ENCODE assay signal across 1 cellular context in genomic region chr7:138004936-138005335, GRCh38.
TF ChIP-seq lines count a peak whose summit lies in the region.

No MANE protein-coding gene starts in this region.

TF ChIP-seq in K562, 482 proteins besides CTCF, POLR2A, EP300 and RAD21:
- TF ChIP-seq, protein P1, sequence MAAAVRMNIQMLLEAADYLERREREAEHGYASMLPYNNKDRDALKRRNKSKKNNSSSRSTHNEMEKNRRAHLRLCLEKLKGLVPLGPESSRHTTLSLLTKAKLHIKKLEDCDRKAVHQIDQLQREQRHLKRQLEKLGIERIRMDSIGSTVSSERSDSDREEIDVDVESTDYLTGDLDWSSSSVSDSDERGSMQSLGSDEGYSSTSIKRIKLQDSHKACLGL (CRISPR knock-in tag; IDR thresholded peaks at IDR 0.05; ENCODE audit: borderline replicate concordance, poor library complexity, severe bottlenecking): no peak
- TF ChIP-seq JUND (IDR thresholded peaks at IDR 0.05; ENCODE audit: borderline replicate concordance, low read depth, low read length) (no peak), JUND (tag; IDR thresholded peaks at IDR 0.05; ENCODE audit: borderline replicate concordance, low read depth, low read length) (no peak), SIX5 (IDR thresholded peaks at IDR 0.05; ENCODE audit: borderline replicate concordance in 1 of 2, insufficient read depth in 1 of 2, low read depth in 1 of 2, low read length in 2 of 2) (no peak), FOXA1 (IDR thresholded peaks at IDR 0.05; ENCODE audit: borderline replicate concordance) (no peak)
